Comparison of ENCODE assay signal across 29 cellular contexts in genomic region chr5:74877624-74878304, GRCh38. TPM values are rescaled to one million over a fixed set of nuclear protein-coding genes. Genes with fewer than 3 reads are reported as not detected.
DNase-seq lines count a peak whose midpoint lies in the region; ATAC-seq and TF ChIP-seq lines count a peak whose summit lies in the region.
"Had no signal": no experiment of that assay in that cellular context is flagged by ENCODE, and none has a peak within 500 bp of the region (broad histone marks: within the 10 kb centered on the region; RNA-seq: fewer than 3 reads in every experiment).

No MANE protein-coding gene starts in this region.

- no peak for TF ChIP-seq CTCF in H9 (conservative IDR thresholded peaks at IDR 0.05)
- no peak for TF ChIP-seq CTCF in brain (conservative IDR thresholded peaks at IDR 0.05)

- CTCF ChIA-PET in activated CD8-positive, alpha-beta memory T cell treated with anti-CD3 and anti-CD28 coated beads, Interleukin-2, amount 10 ng/mL, durations not matched to agents 7 days and 5 days (lab: Charles Lee): no interaction called here

- H2BK20ac ChIP-seq in H9 (ENCODE audit: low read depth, low read length, poor library complexity, severe bottlenecking): no peak overlapping the region

- H4K20me1 ChIP-seq in H9 (ENCODE audit: control insufficient read depth, insufficient read depth, insufficient read length): no peaks in the 10 kb centered on the region

- no peak overlapping the region for H3K18ac ChIP-seq in H9 (ENCODE audit: insufficient read length, low read depth, low read length)

- WGBS in H9 (ENCODE audit: extremely low coverage, insufficient read length, low lambda C conversion rate): no CpG with 5 or more reads among the region's 4 CpGs
- WGBS in right cardiac atrium: 82% methylated on average over 4 of the region's 4 CpGs

- H3K4me3 ChIP-seq in right cardiac atrium (ENCODE audit: low read length): no peak overlapping the region
- H3K4me3 ChIP-seq: gastroesophageal sphincter, thoracic aorta had no signal

- no peak overlapping the region for H3T11ph ChIP-seq in H9 (ENCODE audit: low read length)

- ATAC-seq in left lobe of liver: peak; percentile 79
- ATAC-seq in GM18517 (IDR thresholded peaks at IDR 0.05; ENCODE audit: unreplicated experiment): no peak
- no peak for ATAC-seq in activated CD8-positive, alpha-beta memory T cell treated with anti-CD3 and anti-CD28 coated beads, Interleukin-2, amount 10 ng/mL, durations not matched to agents 7 days and 5 days
- no peak for ATAC-seq in right cardiac atrium
- ATAC-seq: esophagus mucosa; gastroesophageal sphincter; HCT116; natural killer cell; Panc1; stimulated activated effector memory CD8-positive, alpha-beta T cell treated with anti-CD3 and anti-CD28 coated beads, Interleukin-12 subunit alpha, Interleukin-12 subunit beta, amount 100 ng/mL, for 72 hours had no signal

- H3K4me2 ChIP-seq in H9 (ENCODE audit: insufficient read depth, insufficient read length, low read length): no peak overlapping the region

- no peaks in the 10 kb centered on the region for H3K27me3 ChIP-seq in H9 (ENCODE audit: insufficient read depth, low read length)
- H3K27me3 ChIP-seq in right cardiac atrium (ENCODE audit: control insufficient read depth, insufficient read depth): no peaks in the 10 kb centered on the region
- H3K27me3 ChIP-seq: gastroesophageal sphincter had no signal

- peaks cover 13 to 18% of the 10 kb centered on the region in 2 experiments for H3K4me1 Mint-ChIP-seq in H9
- H3K4me1 Mint-ChIP-seq in brain: peaks cover 8% of the 10 kb centered on the region
- no peaks in the 10 kb centered on the region for H3K4me1 Mint-ChIP-seq in activated CD8-positive, alpha-beta memory T cell treated with anti-CD3 and anti-CD28 coated beads, Interleukin-2, amount 10 ng/mL, durations not matched to agents 7 days and 5 days
- H3K4me1 Mint-ChIP-seq: activated CD4-positive, alpha-beta T cell treated with anti-CD3 and anti-CD28 coated beads, Interleukin-2, amount 10 ng/mL, durations not matched to agents 7 days and 5 days; activated naive CD8-positive, alpha-beta T cell treated with anti-CD3 and anti-CD28 coated beads, Interleukin-2, amount 10 ng/mL, durations not matched to agents 7 days and 5 days; natural killer cell; stimulated activated effector memory CD8-positive, alpha-beta T cell treated with anti-CD3 and anti-CD28 coated beads, Interleukin-12 subunit alpha, Interleukin-12 subunit beta, amount 100 ng/mL, for 72 hours had no signal

- intact Hi-C loops in right cardiac atrium (cut with DNase I): no loop called here

- H2BK120ac ChIP-seq in H9 (ENCODE audit: low read depth, low read length, poor library complexity, severe bottlenecking): no peak overlapping the region

- no peak overlapping the region for H3K14ac ChIP-seq in H9 (ENCODE audit: insufficient read depth, low read length)

- DNase-seq in H9 (no peak), left lobe of liver (ENCODE audit: low spot score) (no peak), putamen (ENCODE audit: low spot score) (peak; percentile 75), occipital lobe (lab: John Stamatoyannopoulos, UW) (no peak), right cardiac atrium (no peak)
- no peak for DNase-seq in activated CD8-positive, alpha-beta memory T cell treated with anti-CD3 and anti-CD28 coated beads, Interleukin-2, amount 10 ng/mL, durations not matched to agents 7 days and 5 days
- DNase-seq: activated CD4-positive, alpha-beta T cell treated with anti-CD3 and anti-CD28 coated beads, Interleukin-2, amount 10 ng/mL, durations not matched to agents 7 days and 5 days; activated CD8-positive, alpha-beta memory T cell treated with anti-CD3 and anti-CD28 coated beads, Interleukin-2, amount 50 U/mL, for 4 hours; activated naive CD8-positive, alpha-beta T cell treated with anti-CD3 and anti-CD28 coated beads, Interleukin-2, amount 10 ng/mL, durations not matched to agents 7 days and 5 days; CD4-positive, alpha-beta T cell; DMS53; effector CD8-positive, alpha-beta T cell; GDM1; kidney; mesenchymal stem cell; natural killer cell; NCI-H1694; NCI-H510A; stimulated activated CD4-positive, alpha-beta T cell treated with anti-CD3 and anti-CD28 coated beads, Interleukin-1b, Interleukin-23, amount 100 ng/mL, for 48 hours; WERI-Rb-1 had no signal

- no peaks in the 10 kb centered on the region for H3K79me2 ChIP-seq in H9 (ENCODE audit: insufficient read depth, low read length)

- H2BK5ac ChIP-seq in H9 (ENCODE audit: insufficient read length, low read length): no peak overlapping the region

- H3K4me1 ChIP-seq in H9 (ENCODE audit: insufficient read depth, low read length) (no peaks in the 10 kb centered on the region), right cardiac atrium (ENCODE audit: control insufficient read depth, insufficient read depth, low read length) (no peaks in the 10 kb centered on the region)
- H3K4me1 ChIP-seq: gastroesophageal sphincter had no signal

- H2AK5ac ChIP-seq in H9 (ENCODE audit: insufficient read length, low read length): no peak overlapping the region

- H3K9me3 Mint-ChIP-seq in H9: peaks cover 0 to 13% of the 10 kb centered on the region in 2 experiments; a peak in 3 of 5 replicates
- peaks cover 0 to 4% (median 0%) of the 10 kb centered on the region in 5 experiments for H3K9me3 Mint-ChIP-seq in brain
- H3K9me3 Mint-ChIP-seq in activated CD8-positive, alpha-beta memory T cell treated with anti-CD3 and anti-CD28 coated beads, Interleukin-2, amount 10 ng/mL, durations not matched to agents 7 days and 5 days (ENCODE audit: low read depth): no peaks in the 10 kb centered on the region
- H3K9me3 Mint-ChIP-seq: activated CD4-positive, alpha-beta T cell treated with anti-CD3 and anti-CD28 coated beads, Interleukin-2, amount 10 ng/mL, durations not matched to agents 7 days and 5 days; activated naive CD8-positive, alpha-beta T cell treated with anti-CD3 and anti-CD28 coated beads, Interleukin-2, amount 10 ng/mL, durations not matched to agents 7 days and 5 days; activated T-helper 2 cell treated with anti-CD3 and anti-CD28 coated beads, Interferon-gamma antibody, Interleukin-2, Interleukin-4, amounts not matched to agents 10 μg/mL and 5 μg/mL and 100 μg/mL, durations not matched to agents 14 hours and 24 hours and 36 hours; CD4-positive, alpha-beta T cell; natural killer cell; stimulated activated effector memory CD8-positive, alpha-beta T cell treated with anti-CD3 and anti-CD28 coated beads, Interleukin-12 subunit alpha, Interleukin-12 subunit beta, amount 100 ng/mL, for 72 hours had no signal

- no peak overlapping the region for H2BK15ac ChIP-seq in H9 (ENCODE audit: low read depth, low read length)

- no peaks in the 10 kb centered on the region for H3K23me2 ChIP-seq in H9 (ENCODE audit: insufficient read length, low read depth, low read length, poor library complexity, severe bottlenecking)

- H3K27ac Mint-ChIP-seq in H9 (peak overlapping the region in 2 of 3 experiments; percentile 58 to 75; a peak in 2 of 7 replicates), brain (peak overlapping the region in 3 of 5 experiments; percentile 51 to 66 (median 56))
- no peak overlapping the region for H3K27ac Mint-ChIP-seq in activated CD8-positive, alpha-beta memory T cell treated with anti-CD3 and anti-CD28 coated beads, Interleukin-2, amount 10 ng/mL, durations not matched to agents 7 days and 5 days
- H3K27ac Mint-ChIP-seq: activated CD4-positive, alpha-beta T cell treated with anti-CD3 and anti-CD28 coated beads, Interleukin-2, amount 10 ng/mL, durations not matched to agents 7 days and 5 days; activated naive CD8-positive, alpha-beta T cell treated with anti-CD3 and anti-CD28 coated beads, Interleukin-2, amount 10 ng/mL, durations not matched to agents 7 days and 5 days; activated T-helper 2 cell treated with anti-CD3 and anti-CD28 coated beads, Interferon-gamma antibody, Interleukin-2, Interleukin-4, amounts not matched to agents 10 μg/mL and 5 μg/mL and 100 μg/mL, durations not matched to agents 14 hours and 24 hours and 36 hours; CD4-positive, alpha-beta T cell; natural killer cell; stimulated activated effector memory CD8-positive, alpha-beta T cell treated with anti-CD3 and anti-CD28 coated beads, Interleukin-12 subunit alpha, Interleukin-12 subunit beta, amount 100 ng/mL, for 72 hours had no signal

- H3K9ac ChIP-seq in H9 (ENCODE audit: extremely low read depth, insufficient read length, low read length): no peak overlapping the region

- no peak overlapping the region for H4K8ac ChIP-seq in H9 (replicated peaks; ENCODE audit: insufficient read length, low read depth, low read length)

- no peaks in the 10 kb centered on the region for H3K9me3 ChIP-seq in H9 (ENCODE audit: control insufficient read depth, low read depth, low read length)
- no peaks in the 10 kb centered on the region for H3K9me3 ChIP-seq in right cardiac atrium (ENCODE audit: control insufficient read depth, low read length)
- H3K9me3 ChIP-seq: gastroesophageal sphincter, thoracic aorta had no signal

- no peaks in the 10 kb centered on the region for H3K79me1 ChIP-seq in H9 (ENCODE audit: insufficient read depth, low read depth, low read length, poor library complexity, severe bottlenecking)

- no peak overlapping the region for H3K4me3 Mint-ChIP-seq in H9
- peak overlapping the region in 1 of 5 experiments; percentile 18 for H3K4me3 Mint-ChIP-seq in brain
- no peak overlapping the region for H3K4me3 Mint-ChIP-seq in activated CD8-positive, alpha-beta memory T cell treated with anti-CD3 and anti-CD28 coated beads, Interleukin-2, amount 10 ng/mL, durations not matched to agents 7 days and 5 days
- H3K4me3 Mint-ChIP-seq: activated CD4-positive, alpha-beta T cell treated with anti-CD3 and anti-CD28 coated beads, Interleukin-2, amount 10 ng/mL, durations not matched to agents 7 days and 5 days; activated naive CD8-positive, alpha-beta T cell treated with anti-CD3 and anti-CD28 coated beads, Interleukin-2, amount 10 ng/mL, durations not matched to agents 7 days and 5 days; CD4-positive, alpha-beta T cell; natural killer cell; stimulated activated effector memory CD8-positive, alpha-beta T cell treated with anti-CD3 and anti-CD28 coated beads, Interleukin-12 subunit alpha, Interleukin-12 subunit beta, amount 100 ng/mL, for 72 hours had no signal

- no peak overlapping the region for H4K5ac ChIP-seq in H9 (ENCODE audit: insufficient read length, low read depth, low read length)

- H3K27ac ChIP-seq in H9 (ENCODE audit: insufficient read length, low read depth, low read length): no peak overlapping the region
- no peak overlapping the region for H3K27ac ChIP-seq in right cardiac atrium (ENCODE audit: low read length)
- H3K27ac ChIP-seq: gastroesophageal sphincter, thoracic aorta, WERI-Rb-1 had no signal

- H2AFZ ChIP-seq in H9 (ENCODE audit: low read length): no peak overlapping the region

- no peak overlapping the region for H3K23ac ChIP-seq in H9 (ENCODE audit: insufficient read length, low read depth, low read length)

- H4K91ac ChIP-seq in H9 (ENCODE audit: insufficient read length, low read depth, low read length): no peak overlapping the region

- no peak overlapping the region for H3K56ac ChIP-seq in H9 (ENCODE audit: insufficient read length, low read depth, low read length)

- H2BK12ac ChIP-seq in H9 (ENCODE audit: insufficient read length, low read depth, low read length): no peak overlapping the region

- H3K27me3 Mint-ChIP-seq in H9 (ENCODE audit: low read depth): no peaks in the 10 kb centered on the region; the same call in 1 of the 2 replicates
- peaks cover 5% of the 10 kb centered on the region for H3K27me3 Mint-ChIP-seq in brain
- peaks cover 3% of the 10 kb centered on the region for H3K27me3 Mint-ChIP-seq in activated CD8-positive, alpha-beta memory T cell treated with anti-CD3 and anti-CD28 coated beads, Interleukin-2, amount 10 ng/mL, durations not matched to agents 7 days and 5 days
- H3K27me3 Mint-ChIP-seq: activated naive CD8-positive, alpha-beta T cell treated with anti-CD3 and anti-CD28 coated beads, Interleukin-2, amount 10 ng/mL, durations not matched to agents 7 days and 5 days; CD4-positive, alpha-beta T cell had no signal

- H3K36me3 Mint-ChIP-seq in H9 (ENCODE audit: insufficient read depth in 1 of 3, low read depth in 3 of 3) (peaks cover 0 to 7% (median 0%) of the 10 kb centered on the region in 3 experiments; a peak in 3 of 7 replicates), brain (no peaks in the 10 kb centered on the region)
- H3K36me3 Mint-ChIP-seq in activated CD8-positive, alpha-beta memory T cell treated with anti-CD3 and anti-CD28 coated beads, Interleukin-2, amount 10 ng/mL, durations not matched to agents 7 days and 5 days: no peaks in the 10 kb centered on the region
- H3K36me3 Mint-ChIP-seq: activated naive CD8-positive, alpha-beta T cell treated with anti-CD3 and anti-CD28 coated beads, Interleukin-2, amount 10 ng/mL, durations not matched to agents 7 days and 5 days; natural killer cell; stimulated activated effector memory CD8-positive, alpha-beta T cell treated with anti-CD3 and anti-CD28 coated beads, Interleukin-12 subunit alpha, Interleukin-12 subunit beta, amount 100 ng/mL, for 72 hours had no signal

- no peak overlapping the region for H3K4ac ChIP-seq in H9 (ENCODE audit: low read depth, low read length)

RNA-seq across cellular contexts. Expression of gene FAM169A, which starts 11.6 kb away (rescaled TPM):
- total RNA-seq in H9 (2021) (63.1 and 67.7 TPM in 2 replicates), left lobe of liver (3.4 TPM), occipital lobe (90.6 TPM), right cardiac atrium (1 to 10 TPM; 6.8 to 8.9 (median 7.8) TPM)
- polyA plus RNA-seq in brain (ENCODE audit: insufficient read depth, low read depth, low replicate concordance) (2.8 TPM), right cardiac atrium (1.9 TPM)
- total RNA-seq in activated CD8-positive, alpha-beta memory T cell treated with anti-CD3 and anti-CD28 coated beads, Interleukin-2, amount 10 ng/mL, durations not matched to agents 7 days and 5 days: 1 to 10 TPM; 4.5 to 5.8 TPM
